7 cellular contexts compared by ENCODE assay signal in genomic region chr11:58629857-58630256, GRCh38. TPM values are rescaled to one million over a fixed set of nuclear protein-coding genes. Genes with fewer than 3 reads are reported as not detected.
DNase-seq lines count a peak whose midpoint lies in the region; ATAC-seq and TF ChIP-seq lines count a peak whose summit lies in the region.

No MANE protein-coding gene starts in this region.

- H3K4me3 ChIP-seq in mammary epithelial cell (replicated peaks in 1 of 3; ENCODE audit: insufficient read depth in 1 of 3, low read depth in 2 of 3, low read length in 3 of 3) (no peak overlapping the region), liver (ENCODE audit: low read depth in 1 of 3, low read length in 3 of 3) (no peak overlapping the region)

- peaks cover 5% of the 10 kb centered on the region for H3K36me3 ChIP-seq in mammary epithelial cell (ENCODE audit: insufficient read depth, low read length)
- peaks cover 0 to 6% (median 2%) of the 10 kb centered on the region in 4 donors for H3K36me3 ChIP-seq in liver (ENCODE audit: control insufficient read depth in 4 of 4, insufficient read depth in 3 of 4, low read depth in 1 of 4, low read length in 3 of 4)

- H3K4me1 ChIP-seq in mammary epithelial cell (ENCODE audit: insufficient read depth, low read length) = peaks cover 32% of the 10 kb centered on the region
- H3K4me1 ChIP-seq in liver (ENCODE audit: control insufficient read depth in 4 of 4, insufficient read depth in 4 of 4, low read length in 3 of 4) = peaks cover 0 to 2% (median 0%) of the 10 kb centered on the region in 4 donors

- TF ChIP-seq CTCF in mammary epithelial cell (conservative IDR thresholded peaks at IDR 0.05 in 1 of 2, IDR thresholded peaks at IDR 0.05 in 1 of 2; ENCODE audit: extremely low read depth in 1 of 2, insufficient read depth in 1 of 2, low read depth in 1 of 2, low read length in 2 of 2) = peak; percentile 43 to 72
- TF ChIP-seq CTCF in liver (IDR thresholded peaks at IDR 0.05; ENCODE audit: low read depth, low read length, missing input control) = peak; percentile 39

- H3K79me2 ChIP-seq in mammary epithelial cell (ENCODE audit: insufficient read depth, low read length) = no peaks in the 10 kb centered on the region

- no peaks in the 10 kb centered on the region for H4K20me1 ChIP-seq in mammary epithelial cell (ENCODE audit: insufficient read depth, low read length)

- dilution Hi-C loops in mammary epithelial cell (cut with HindIII; ENCODE audit: low sequenced_read_pairs) = no loop called here

- H3K9me3 ChIP-seq in mammary epithelial cell (replicated peaks; ENCODE audit: insufficient read depth, low read length) = no peaks in the 10 kb centered on the region
- no peaks in the 10 kb centered on the region for H3K9me3 ChIP-seq in liver (ENCODE audit: control insufficient read depth in 4 of 4, low read length in 3 of 4)

- no peak overlapping the region for H3K4me2 ChIP-seq in mammary epithelial cell (ENCODE audit: insufficient read depth, low read depth, low read length)

- H3K9ac ChIP-seq in mammary epithelial cell (ENCODE audit: insufficient read depth, low read length) (no peak overlapping the region), liver (ENCODE audit: low read depth in 1 of 2, low read length in 2 of 2) (no peak overlapping the region)

- CTCF ChIA-PET in mammary epithelial cell (lab: Charles Lee; ENCODE audit: low non-redundant PET) = interaction anchor here (0.7 to 0.8 kb wide), 4 partner anchors 23 to 106 kb away, joined by 3 to 7 read pairs (median 4); no protein-coding TSS in a partner anchor

- WGBS in mammary epithelial cell (ENCODE audit: low coverage, missing lambda C conversion rate) = 58% methylated on average over 2 of the region's 2 CpGs
- 36% methylated on average over 2 of the region's 2 CpGs for WGBS in liver

- peak; percentile 73 to 83 for TF ChIP-seq RAD21 in liver (IDR thresholded peaks at IDR 0.05)

- BruUV-seq in mammary epithelial cell (replicated peaks; lab: Mats Ljungman, UMichigan) = no TSS peak

- H3K27me3 ChIP-seq in mammary epithelial cell (ENCODE audit: insufficient read depth, low read length) (no peaks in the 10 kb centered on the region), liver (ENCODE audit: control insufficient read depth in 4 of 4, insufficient read depth in 4 of 4, low read length in 3 of 4) (no peaks in the 10 kb centered on the region)

- intact Hi-C loops in mammary epithelial cell (cut with micrococcal nuclease) = no loop called here

- peak; percentile 28 for DNase-seq in Caki2 (ENCODE audit: low read depth)
- peak; percentile 6 for DNase-seq in NCI-H446 treated with DMSO at 0.1 percent for 48 hours (lab: John Stamatoyannopoulos, UW)
- peak; percentile 42 for DNase-seq in mammary epithelial cell
- no peak for DNase-seq in stimulated activated naive CD4-positive, alpha-beta T cell treated with Interleukin-2 at 50 U/mL for 16 hours (lab: John Stamatoyannopoulos, UW)

- H3K27ac ChIP-seq in mammary epithelial cell (ENCODE audit: insufficient read depth, low read depth, low read length) (no peak overlapping the region), liver (ENCODE audit: low read depth in 1 of 2, low read length in 2 of 2) (no peak overlapping the region)

- peak; percentile 63 for ATAC-seq in GM18511 (IDR thresholded peaks at IDR 0.05; ENCODE audit: unreplicated experiment)
- ATAC-seq in GM21526 (IDR thresholded peaks at IDR 0.05; ENCODE audit: low FRiP score, unreplicated experiment) = no peak

- in situ Hi-C loops in Caki2 (cut with HindIII; ENCODE audit: low pct_unique_long_range_greater_than_20kb, low sequenced_read_pairs) = no loop called here
- in situ Hi-C loops in mammary epithelial cell (cut with MboI; ENCODE audit: low sequenced_read_pairs in 2 of 2) = loop anchor here in 1 of 2 donors (25.0 kb wide), 1 partner anchor 507 kb away; the partner anchor contains the start of gene FAM111A

- no peak overlapping the region for H2AFZ ChIP-seq in mammary epithelial cell (ENCODE audit: low read depth, low read length)

TF ChIP-seq in liver, 16 proteins besides CTCF, POLR2A, EP300 and RAD21:
- TF ChIP-seq RXRA (IDR thresholded peaks at IDR 0.05) = no peak

RNA-seq across cellular contexts. Expression of gene CNTF, which starts 7.4 kb away (rescaled TPM):
- total RNA-seq in Caki2 (2014; rRNA removed; shearing (Covaris generic); ENCODE audit: low replicate concordance) = 0.44 TPM in 1 of 2 replicates, not detected in the other
- 1 to 10 TPM; 2.2 to 3.0 TPM for total RNA-seq in mammary epithelial cell
- 0.46 TPM for polyA plus RNA-seq in mammary epithelial cell
- not detected for polyA minus RNA-seq in mammary epithelial cell
- total RNA-seq in liver = 1 to 10 TPM; 1.1 to 3.8 TPM
- under 1 TPM; 0.18 to 0.25 TPM for polyA plus RNA-seq in liver

RNA-seq across cellular contexts. Expression of gene ZFP91, which starts 51.0 kb away (rescaled TPM):
- total RNA-seq in Caki2 (2014; rRNA removed; shearing (Covaris generic); ENCODE audit: low replicate concordance) = 26.6 and 26.8 TPM in 2 replicates
- total RNA-seq in mammary epithelial cell (10 to 100 TPM; 48.5 to 72.2 TPM), liver (10 to 100 TPM; 25.5 to 27.8 TPM)
- polyA plus RNA-seq in mammary epithelial cell (24.4 TPM), liver (10 to 100 TPM in 1 of 2 donors, 1 to 10 TPM in 1; 8.9 to 14.4 TPM)
- polyA minus RNA-seq in mammary epithelial cell = 39.6 TPM

RNA-seq across cellular contexts. Expression of gene LPXN, which starts 54.2 kb away (rescaled TPM):
- 0.46 and 0.54 TPM in 2 replicates for total RNA-seq in Caki2 (2014; rRNA removed; shearing (Covaris generic); ENCODE audit: low replicate concordance)
- total RNA-seq in mammary epithelial cell = 10 to 100 TPM in 1 of 2 donors, 1 to 10 TPM in 1; 8.7 to 18.8 TPM
- 68.1 TPM for polyA plus RNA-seq in mammary epithelial cell
- 61.3 TPM for polyA minus RNA-seq in mammary epithelial cell
- 1 to 10 TPM; 4.7 to 6.2 TPM for total RNA-seq in liver
- 1 to 10 TPM; 3.7 to 4.7 TPM for polyA plus RNA-seq in liver
